8 cellular contexts compared by ENCODE assay signal in genomic region chrX:78046362-78046761, GRCh38.
"Had no signal": no experiment of that assay in that cellular context is flagged by ENCODE, and none has a peak within 500 bp of the region (broad histone marks: within the 10 kb centered on the region; RNA-seq: fewer than 3 reads in every experiment).

No MANE protein-coding gene starts in this region.

- H3K4me1 Mint-ChIP-seq: IgD-negative memory B cell had no signal

- H3K4me2 ChIP-seq: KMS-11 had no signal

- H3K9ac ChIP-seq: KMS-11 had no signal

- DNase-seq: IMR-90, KBM-7, KG1 had no signal

- H3K9me3 Mint-ChIP-seq: IgD-negative memory B cell had no signal

- H3K4me3 Mint-ChIP-seq: IgD-negative memory B cell had no signal

- FAIRE-seq: HepG2, HTR-8/SVneo had no signal

- ATAC-seq: HepG2 had no signal

- H3K27ac Mint-ChIP-seq: IgD-negative memory B cell had no signal

- H3K27ac ChIP-seq: HL-60, KMS-11 had no signal

- H3K27me3 Mint-ChIP-seq: IgD-negative memory B cell had no signal
